In the genomic region with DNA sequence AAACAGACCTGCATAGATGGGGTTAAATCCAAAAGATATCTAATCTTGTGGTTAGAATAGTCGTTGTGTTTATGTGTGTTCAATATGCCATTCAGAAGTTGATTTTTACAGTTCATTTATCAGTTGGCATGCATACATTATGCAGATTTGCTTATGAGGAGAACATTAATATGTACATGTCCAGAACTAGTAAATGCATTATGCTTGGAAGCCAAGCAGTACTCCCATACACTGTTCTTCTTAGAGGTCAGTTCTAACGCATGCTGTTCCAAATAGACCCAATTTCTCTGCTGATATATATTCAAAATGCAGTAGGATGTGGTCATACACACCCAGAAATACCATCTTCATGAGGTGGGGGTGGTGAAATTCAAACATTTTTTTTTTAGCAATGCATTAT, we compare ENCODE assay signal across 17 cellular contexts. TPM values are rescaled to one million over a fixed set of nuclear protein-coding genes. Genes with fewer than 3 reads are reported as not detected.
DNase-seq lines count a peak whose midpoint lies in the region; ATAC-seq and TF ChIP-seq lines count a peak whose summit lies in the region.
"Had no signal": no experiment of that assay in that cellular context is flagged by ENCODE, and none has a peak within 500 bp of the region (broad histone marks: within the 10 kb centered on the region; RNA-seq: fewer than 3 reads in every experiment).

No MANE protein-coding gene starts in this region.

- H3K18ac ChIP-seq in H9 (ENCODE audit: insufficient read length, low read depth, low read length): no peak overlapping the region

- no peak overlapping the region for H2BK5ac ChIP-seq in H9 (ENCODE audit: insufficient read length, low read length)

- peak overlapping the region; percentile 93 for H3K4me2 ChIP-seq in H9 (ENCODE audit: insufficient read depth, insufficient read length, low read length)
- H3K4me2 ChIP-seq: BLaER1 treated with 17β-estradiol and CSF1 and Interleukin-3, amounts not matched to agents 10 nM and 100 nM had no signal

- no peak overlapping the region for H4K5ac ChIP-seq in H9 (ENCODE audit: insufficient read length, low read depth, low read length)

- H3K14ac ChIP-seq in H9 (ENCODE audit: insufficient read depth, low read length): no peak overlapping the region

- no peaks in the 10 kb centered on the region for H3K36me3 ChIP-seq in left ventricle myocardium inferior
- H3K36me3 ChIP-seq in gastrocnemius medialis: no peaks in the 10 kb centered on the region
- H3K36me3 ChIP-seq: BLaER1 treated with 17β-estradiol and CSF1 and Interleukin-3, amounts not matched to agents 10 nM and 100 nM had no signal

- H3T11ph ChIP-seq in H9 (ENCODE audit: low read length): no peak overlapping the region

- H2BK12ac ChIP-seq in H9 (ENCODE audit: insufficient read length, low read depth, low read length): no peak overlapping the region

- H3K27ac ChIP-seq in H9 (ENCODE audit: insufficient read length, low read depth, low read length) (no peak overlapping the region), left ventricle myocardium inferior (replicated peaks) (peak overlapping the region; percentile 68), gastrocnemius medialis (no peak overlapping the region)
- H3K27ac ChIP-seq: BLaER1 treated with 17β-estradiol and CSF1 and Interleukin-3, amounts not matched to agents 10 nM and 100 nM had no signal

- no peaks in the 10 kb centered on the region for H3K27me3 ChIP-seq in H9 (ENCODE audit: insufficient read depth, low read length)
- no peaks in the 10 kb centered on the region for H3K27me3 ChIP-seq in left ventricle myocardium inferior (ENCODE audit: low read depth)
- peaks cover 3 to 6% (median 4%) of the 10 kb centered on the region in 3 donors for H3K27me3 ChIP-seq in gastrocnemius medialis
- H3K27me3 ChIP-seq: BLaER1 treated with 17β-estradiol and CSF1 and Interleukin-3, amounts not matched to agents 10 nM and 100 nM had no signal

- DNase-seq in H9: no peak
- DNase-seq in WTC11 (ENCODE audit: low spot score): no peak
- no peak for DNase-seq in left ventricle myocardium inferior
- no peak for DNase-seq in neural crest cell (ENCODE audit: low read depth, low spot score)
- DNase-seq in gastrocnemius medialis: no peak
- DNase-seq: Calu3; CD8-positive, alpha-beta T cell; EL; HFFc6; Karpas-422; NCI-H1092; NCI-H1694 treated with DMSO at 0.1 percent for 48 hours; NCI-H510A had no signal

- no peak overlapping the region for H2BK20ac ChIP-seq in H9 (ENCODE audit: low read depth, low read length, poor library complexity, severe bottlenecking)

- in situ Hi-C loops in gastrocnemius medialis (cut with MboI; ENCODE audit: low sequenced_read_pairs in 4 of 4): no loop called here

- no peaks in the 10 kb centered on the region for H3K36me3 Mint-ChIP-seq in H9 (ENCODE audit: insufficient read depth in 1 of 3, low read depth in 3 of 3)
- H3K36me3 Mint-ChIP-seq in WTC11: no peaks in the 10 kb centered on the region
- H3K36me3 Mint-ChIP-seq in neural crest cell (ENCODE audit: low read depth): no peaks in the 10 kb centered on the region
- H3K36me3 Mint-ChIP-seq: CD8-positive, alpha-beta T cell; IgD-negative memory B cell had no signal

- no peak overlapping the region for H3K56ac ChIP-seq in H9 (ENCODE audit: insufficient read length, low read depth, low read length)

- H3K9ac ChIP-seq in H9 (ENCODE audit: extremely low read depth, insufficient read length, low read length): no peak overlapping the region
- H3K9ac ChIP-seq: BLaER1 treated with 17β-estradiol and CSF1 and Interleukin-3, amounts not matched to agents 10 nM and 100 nM had no signal

- H3K4me3 ChIP-seq in left ventricle myocardium inferior (peak overlapping the region; percentile 72), gastrocnemius medialis (no peak overlapping the region)
- H3K4me3 ChIP-seq: BLaER1 treated with 17β-estradiol and CSF1 and Interleukin-3, amounts not matched to agents 10 nM and 100 nM had no signal

- no peaks in the 10 kb centered on the region for H4K20me1 ChIP-seq in H9 (ENCODE audit: control insufficient read depth, insufficient read depth, insufficient read length)
- H4K20me1 ChIP-seq: BLaER1 treated with 17β-estradiol and CSF1 and Interleukin-3, amounts not matched to agents 10 nM and 100 nM had no signal

- no CpG with 5 or more reads among the region's 2 CpGs for WGBS in H9 (ENCODE audit: extremely low coverage, insufficient read length, low lambda C conversion rate)

- H4K91ac ChIP-seq in H9 (ENCODE audit: insufficient read length, low read depth, low read length): no peak overlapping the region

- no peak overlapping the region for H4K8ac ChIP-seq in H9 (replicated peaks; ENCODE audit: insufficient read length, low read depth, low read length)

- intact Hi-C loops in left ventricle myocardium inferior (cut with micrococcal nuclease): no loop called here
- intact Hi-C loops in gastrocnemius medialis (cut with DNase I; ENCODE audit: low total_unique reads): no loop called here

- no peaks in the 10 kb centered on the region for H3K79me1 ChIP-seq in H9 (ENCODE audit: insufficient read depth, low read depth, low read length, poor library complexity, severe bottlenecking)

- H3K9me3 ChIP-seq in H9 (ENCODE audit: control insufficient read depth, low read depth, low read length) (no peaks in the 10 kb centered on the region), left ventricle myocardium inferior (replicated peaks) (no peaks in the 10 kb centered on the region), gastrocnemius medialis (no peaks in the 10 kb centered on the region)
- H3K9me3 ChIP-seq: BLaER1 treated with 17β-estradiol and CSF1 and Interleukin-3, amounts not matched to agents 10 nM and 100 nM had no signal

- H3K4me1 ChIP-seq in H9 (ENCODE audit: insufficient read depth, low read length) (peaks cover 2% of the 10 kb centered on the region), left ventricle myocardium inferior (peaks cover 37% of the 10 kb centered on the region), gastrocnemius medialis (peaks cover 0 to 10% of the 10 kb centered on the region in 2 donors)
- H3K4me1 ChIP-seq: BLaER1 treated with 17β-estradiol and CSF1 and Interleukin-3, amounts not matched to agents 10 nM and 100 nM had no signal

- H2BK15ac ChIP-seq in H9 (ENCODE audit: low read depth, low read length): no peak overlapping the region

- no peak overlapping the region for H2BK120ac ChIP-seq in H9 (ENCODE audit: low read depth, low read length, poor library complexity, severe bottlenecking)

- H3K4ac ChIP-seq in H9 (ENCODE audit: low read depth, low read length): no peak overlapping the region

- no peaks in the 10 kb centered on the region for H3K9me3 Mint-ChIP-seq in H9
- no peaks in the 10 kb centered on the region for H3K9me3 Mint-ChIP-seq in WTC11
- no peaks in the 10 kb centered on the region for H3K9me3 Mint-ChIP-seq in neural crest cell

- TF ChIP-seq CTCF in H9 (conservative IDR thresholded peaks at IDR 0.05) (no peak), WTC11 (IDR thresholded peaks at IDR 0.05) (no peak), left ventricle myocardium inferior (IDR thresholded peaks at IDR 0.05; ENCODE audit: borderline replicate concordance) (no peak), neural crest cell (conservative IDR thresholded peaks at IDR 0.05) (no peak), gastrocnemius medialis (IDR thresholded peaks at IDR 0.05 in 4 of 5, conservative IDR thresholded peaks at IDR 0.05 in 1 of 5) (no peak)

- no peak overlapping the region for H2AFZ ChIP-seq in H9 (ENCODE audit: low read length)

- H3K27ac Mint-ChIP-seq in H9: no peak overlapping the region
- H3K27ac Mint-ChIP-seq in WTC11: no peak overlapping the region
- no peak overlapping the region for H3K27ac Mint-ChIP-seq in neural crest cell (ENCODE audit: unreplicated experiment)
- H3K27ac Mint-ChIP-seq: CD8-positive, alpha-beta T cell; HFFc6; IgD-negative memory B cell had no signal

- POLR2A ChIA-PET in WTC11 (lab: Charles Lee): no interaction called here

- TF ChIP-seq POLR2A in gastrocnemius medialis (IDR thresholded peaks at IDR 0.05): no peak

- peak overlapping the region in 1 of 2 experiments; percentile 69; a peak in 1 of 5 replicates for H3K4me3 Mint-ChIP-seq in H9
- H3K4me3 Mint-ChIP-seq in WTC11: peak overlapping the region; percentile 79
- H3K4me3 Mint-ChIP-seq in neural crest cell: peak overlapping the region; percentile 36
- H3K4me3 Mint-ChIP-seq: CD8-positive, alpha-beta T cell; HFFc6; IgD-negative memory B cell had no signal

- no peak for ATAC-seq in WTC11
- ATAC-seq in GM18861 (IDR thresholded peaks at IDR 0.05; ENCODE audit: unreplicated experiment): no peak
- no peak for ATAC-seq in gastrocnemius medialis
- ATAC-seq in HG03571 (IDR thresholded peaks at IDR 0.05; ENCODE audit: unreplicated experiment): no peak
- ATAC-seq: CD8-positive, alpha-beta T cell had no signal

- H3K4me1 Mint-ChIP-seq in H9: peaks cover 17 to 22% of the 10 kb centered on the region in 2 experiments
- H3K4me1 Mint-ChIP-seq in WTC11: peaks cover 34% of the 10 kb centered on the region
- H3K4me1 Mint-ChIP-seq in neural crest cell: peaks cover 15% of the 10 kb centered on the region

- no peak overlapping the region for H2AK5ac ChIP-seq in H9 (ENCODE audit: insufficient read length, low read length)

- peaks cover 9% of the 10 kb centered on the region for H3K23me2 ChIP-seq in H9 (ENCODE audit: insufficient read length, low read depth, low read length, poor library complexity, severe bottlenecking)

- CTCF ChIA-PET in WTC11 (lab: Charles Lee): no interaction called here

- H3K27me3 Mint-ChIP-seq in H9 (ENCODE audit: low read depth): peaks cover 4% of the 10 kb centered on the region
- H3K27me3 Mint-ChIP-seq in WTC11 (ENCODE audit: low read depth): no peaks in the 10 kb centered on the region
- H3K27me3 Mint-ChIP-seq in neural crest cell (ENCODE audit: low read depth): peaks cover 76% of the 10 kb centered on the region

- H3K23ac ChIP-seq in H9 (ENCODE audit: insufficient read length, low read depth, low read length): no peak overlapping the region

- H3K79me2 ChIP-seq in H9 (ENCODE audit: insufficient read depth, low read length): no peaks in the 10 kb centered on the region

TF ChIP-seq in WTC11, 78 proteins besides CTCF, POLR2A, EP300 and RAD21:
- TF ChIP-seq ZNF232 (CRISPR knock-in tag; IDR thresholded peaks at IDR 0.05) (no peak), RELA (CRISPR knock-in tag; IDR thresholded peaks at IDR 0.05; ENCODE audit: borderline replicate concordance) (no peak), RORB (CRISPR knock-in tag; IDR thresholded peaks at IDR 0.05) (no peak), NFYB (CRISPR knock-in tag; conservative IDR thresholded peaks at IDR 0.05; ENCODE audit: low read depth) (no peak)
- TF ChIP-seq, protein P1, sequence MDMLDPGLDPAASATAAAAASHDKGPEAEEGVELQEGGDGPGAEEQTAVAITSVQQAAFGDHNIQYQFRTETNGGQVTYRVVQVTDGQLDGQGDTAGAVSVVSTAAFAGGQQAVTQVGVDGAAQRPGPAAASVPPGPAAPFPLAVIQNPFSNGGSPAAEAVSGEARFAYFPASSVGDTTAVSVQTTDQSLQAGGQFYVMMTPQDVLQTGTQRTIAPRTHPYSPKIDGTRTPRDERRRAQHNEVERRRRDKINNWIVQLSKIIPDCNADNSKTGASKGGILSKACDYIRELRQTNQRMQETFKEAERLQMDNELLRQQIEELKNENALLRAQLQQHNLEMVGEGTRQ (CRISPR knock-in tag; IDR thresholded peaks at IDR 0.05): no peak
TF ChIP-seq in WTC11: peak in this region for 0.

RNA-seq across cellular contexts. Expression of gene FGF12, which starts 1.0 kb away (rescaled TPM):
- total RNA-seq in H9 (2021) (5.1 and 5.6 TPM in 2 replicates), WTC11 (2021) (8.0 to 13.5 TPM (median 11.0 TPM) in 3 replicates), left ventricle myocardium inferior (325 TPM), neural crest cell (3.0 and 4.0 TPM in 2 replicates), gastrocnemius medialis (1 to 10 TPM in 1 of 4 donors, under 1 TPM in 3; 0.46 to 1.2 (median 0.72) TPM)
- total RNA-seq: CD8-positive, alpha-beta T cell; HFFc6 had no signal

Comparison
In these comparisons a context has a peak if more than half of its experiments do, and no peak if none do; other contexts are left out.
1. RNA of gene FGF12, which starts 1.0 kb away (total RNA-seq): 325 TPM in left ventricle myocardium inferior (single experiment); 8.0 to 13.5 TPM in WTC11, 5.1 to 5.6 TPM in H9, 3.0 to 4.0 TPM in neural crest cell and 0.46 to 1.2 TPM in gastrocnemius medialis; every median in the first group is over 10 times any median in the second.